ENCODE assay signal across 17 cellular contexts in the genomic region with DNA sequence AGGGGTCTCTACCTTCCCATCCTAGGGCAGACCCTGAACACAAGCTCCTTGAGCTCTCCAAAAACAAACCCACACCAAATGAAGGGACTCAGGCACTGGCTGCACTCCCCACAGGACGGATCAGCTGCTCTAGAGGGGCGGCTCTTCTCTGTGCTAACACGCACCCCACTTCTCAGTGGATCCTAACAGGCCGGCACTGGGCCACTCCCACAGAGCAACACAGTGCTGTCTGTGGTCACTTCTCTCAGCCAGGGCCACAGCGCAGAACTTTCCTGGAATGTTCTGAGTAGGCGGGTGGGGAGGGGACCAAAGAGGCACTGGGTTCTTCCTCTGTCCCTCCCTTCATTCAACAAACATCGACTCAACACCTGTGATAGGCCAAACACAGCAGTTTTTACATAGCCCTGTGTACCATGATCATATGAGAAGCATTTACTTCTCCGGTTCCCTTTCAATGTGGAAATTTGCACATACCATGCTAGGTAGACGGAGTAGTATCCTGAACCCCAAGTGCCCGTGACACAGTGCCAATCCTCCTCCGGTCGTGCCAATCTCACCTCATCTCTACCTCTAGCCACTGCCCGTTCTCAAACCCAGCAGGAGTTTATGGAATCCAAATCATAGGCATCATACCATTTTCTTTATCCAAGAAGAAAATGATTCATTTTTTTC.
A peak's percentile ranks its signal among the peaks of the same experiment; 100 is the strongest.
DNase-seq lines count a peak whose midpoint lies in the region; ATAC-seq and TF ChIP-seq lines count a peak whose summit lies in the region.
"Had no signal": no experiment of that assay in that cellular context is flagged by ENCODE, and none has a peak within 500 bp of the region (broad histone marks: within the 10 kb centered on the region; RNA-seq: fewer than 3 reads in every experiment).

No MANE protein-coding gene starts in this region.

- TF ChIP-seq CTCF in brain microvascular endothelial cell (IDR thresholded peaks at IDR 0.05; ENCODE audit: low read depth, low read length, missing control alignments) (no peak), neural crest cell (conservative IDR thresholded peaks at IDR 0.05) (no peak), transverse colon (IDR thresholded peaks at IDR 0.05) (no peak)

- ATAC-seq in activated CD8-positive, alpha-beta memory T cell treated with anti-CD3 and anti-CD28 coated beads, Interleukin-2, amount 10 ng/mL, durations not matched to agents 7 days and 5 days: no peak
- ATAC-seq in HG03280 (IDR thresholded peaks at IDR 0.05; ENCODE audit: unreplicated experiment): no peak
- no peak for ATAC-seq in GM21515 (IDR thresholded peaks at IDR 0.05; ENCODE audit: unreplicated experiment)
- ATAC-seq: A549; stimulated activated naive CD8-positive, alpha-beta T cell treated with anti-CD3 and anti-CD28 coated beads, Interleukin-15, Interleukin-2, amounts not matched to agents 100 U/mL and 50 U/mL, for 24 hours had no signal

- TF ChIP-seq EP300 in transverse colon (IDR thresholded peaks at IDR 0.05; ENCODE audit: low read depth): no peak

- H3K4me3 ChIP-seq in brain microvascular endothelial cell (ENCODE audit: low read depth, low read length) (no peak overlapping the region), transverse colon (no peak overlapping the region)
- H3K4me3 ChIP-seq: A549 had no signal

- CTCF ChIA-PET in activated CD8-positive, alpha-beta memory T cell treated with anti-CD3 and anti-CD28 coated beads, Interleukin-2, amount 10 ng/mL, durations not matched to agents 7 days and 5 days (lab: Charles Lee): no interaction called here

- no peak overlapping the region for H3K4me3 Mint-ChIP-seq in activated CD8-positive, alpha-beta memory T cell treated with anti-CD3 and anti-CD28 coated beads, Interleukin-2, amount 10 ng/mL, durations not matched to agents 7 days and 5 days
- H3K4me3 Mint-ChIP-seq in neural crest cell: peak overlapping the region; percentile 49
- H3K4me3 Mint-ChIP-seq: activated naive CD8-positive, alpha-beta T cell; dendritic cell treated with granulocyte-macrophage colony-stimulating factor and Interleukin-4, amounts not matched to agents 40 ng/mL and 50 ng/mL, for 4 days had no signal

- WGBS in transverse colon (ENCODE audit: low coverage in 1 of 2), 2 donors: 78 to 90% methylated on average over 7 to 13 of the region's 13 CpGs

- H3K27ac Mint-ChIP-seq in activated CD8-positive, alpha-beta memory T cell treated with anti-CD3 and anti-CD28 coated beads, Interleukin-2, amount 10 ng/mL, durations not matched to agents 7 days and 5 days: peak overlapping the region; percentile 5
- H3K27ac Mint-ChIP-seq in neural crest cell (ENCODE audit: unreplicated experiment): peak overlapping the region; percentile 83
- H3K27ac Mint-ChIP-seq: activated naive CD8-positive, alpha-beta T cell; dendritic cell treated with granulocyte-macrophage colony-stimulating factor and Interleukin-4, amounts not matched to agents 40 ng/mL and 50 ng/mL, for 4 days had no signal

- peaks cover 2% of the 10 kb centered on the region for H3K36me3 Mint-ChIP-seq in activated CD8-positive, alpha-beta memory T cell treated with anti-CD3 and anti-CD28 coated beads, Interleukin-2, amount 10 ng/mL, durations not matched to agents 7 days and 5 days
- peaks cover 31% of the 10 kb centered on the region for H3K36me3 Mint-ChIP-seq in neural crest cell (ENCODE audit: low read depth)

- TF ChIP-seq POLR2A in transverse colon (IDR thresholded peaks at IDR 0.05): no peak

- H3K9me3 ChIP-seq in transverse colon: no peaks in the 10 kb centered on the region
- H3K9me3 ChIP-seq: A549 had no signal

- in situ Hi-C loops in brain microvascular endothelial cell (cut with HindIII; ENCODE audit: low pct_ligation_motif_present, low sequenced_read_pairs) (no loop called here), transverse colon (cut with MboI; ENCODE audit: low pct_ligation_motif_present in 1 of 4, low pct_unique_long_range_greater_than_20kb in 1 of 4, low sequenced_read_pairs in 3 of 4) (loop anchor here in 3 of 4 donors (10.0 to 25.0 kb wide), 2 partner anchors 410 to 412 kb away; no protein-coding TSS in a partner anchor)

- intact Hi-C loops in transverse colon (cut with DNase I; ENCODE audit: low total_unique reads): no loop called here
- intact Hi-C loops in posterior cingulate gyrus (cut with DNase I): no loop called here

- H3K4me1 ChIP-seq in transverse colon: peaks cover 13 to 48% (median 35%) of the 10 kb centered on the region in 4 donors
- H3K4me1 ChIP-seq: A549 had no signal

- H3K27me3 Mint-ChIP-seq in activated CD8-positive, alpha-beta memory T cell treated with anti-CD3 and anti-CD28 coated beads, Interleukin-2, amount 10 ng/mL, durations not matched to agents 7 days and 5 days: no peaks in the 10 kb centered on the region
- H3K27me3 Mint-ChIP-seq in neural crest cell (ENCODE audit: low read depth): peaks cover 5% of the 10 kb centered on the region
- H3K27me3 Mint-ChIP-seq: activated naive CD8-positive, alpha-beta T cell; dendritic cell treated with granulocyte-macrophage colony-stimulating factor and Interleukin-4, amounts not matched to agents 40 ng/mL and 50 ng/mL, for 4 days had no signal

- no peak for DNase-seq in activated CD8-positive, alpha-beta memory T cell treated with anti-CD3 and anti-CD28 coated beads, Interleukin-2, amount 10 ng/mL, durations not matched to agents 7 days and 5 days
- DNase-seq in activated CD8-positive, alpha-beta memory T cell treated with anti-CD3 and anti-CD28 coated beads, Interleukin-2, amount 50 U/mL, for 4 hours: no peak
- DNase-seq in brain microvascular endothelial cell (peak; percentile 53), neural crest cell (ENCODE audit: low read depth, low spot score) (no peak), transverse colon (no peak), posterior cingulate gyrus (no peak)
- DNase-seq: Kasumi-1; midbrain; NCI-H2029; NCI-H748 treated with DMSO at 0.1 percent for 48 hours; SHP77 treated with DMSO at 0.1 percent for 48 hours; stimulated activated naive CD8-positive, alpha-beta T cell treated with anti-CD3 and anti-CD28 coated beads, Interleukin-15, Interleukin-2, amounts not matched to agents 100 U/mL and 50 U/mL, for 24 hours had no signal

- H3K36me3 ChIP-seq in brain microvascular endothelial cell (replicated peaks) (peaks cover 2% of the 10 kb centered on the region), transverse colon (peaks cover 0 to 25% (median 7%) of the 10 kb centered on the region in 4 donors)

- H3K9me3 Mint-ChIP-seq in activated CD8-positive, alpha-beta memory T cell treated with anti-CD3 and anti-CD28 coated beads, Interleukin-2, amount 10 ng/mL, durations not matched to agents 7 days and 5 days (ENCODE audit: low read depth): no peaks in the 10 kb centered on the region
- H3K9me3 Mint-ChIP-seq in neural crest cell: no peaks in the 10 kb centered on the region
- H3K9me3 Mint-ChIP-seq: dendritic cell treated with granulocyte-macrophage colony-stimulating factor and Interleukin-4, amounts not matched to agents 40 ng/mL and 50 ng/mL, for 4 days had no signal

- H3K4me1 Mint-ChIP-seq in activated CD8-positive, alpha-beta memory T cell treated with anti-CD3 and anti-CD28 coated beads, Interleukin-2, amount 10 ng/mL, durations not matched to agents 7 days and 5 days: peaks cover 2% of the 10 kb centered on the region
- peaks cover 94% of the 10 kb centered on the region for H3K4me1 Mint-ChIP-seq in neural crest cell

- H3K27ac ChIP-seq in brain microvascular endothelial cell: no peak overlapping the region
- H3K27ac ChIP-seq in transverse colon: peak overlapping the region; percentile 5 to 87 (median 70)
- H3K27ac ChIP-seq: A549 had no signal

- H3K27me3 ChIP-seq in brain microvascular endothelial cell (replicated peaks) (no peaks in the 10 kb centered on the region), transverse colon (no peaks in the 10 kb centered on the region)
